In genomic region chr4:111334356-111334755, GRCh38 we compare ENCODE assay signal across 20 cellular contexts.
"Had no signal": no experiment of that assay in that cellular context is flagged by ENCODE, and none has a peak within 500 bp of the region (broad histone marks: within the 10 kb centered on the region; RNA-seq: fewer than 3 reads in every experiment).

No MANE protein-coding gene starts in this region.

- H3K9me3 ChIP-seq: lower lobe of right lung, ovary, psoas muscle, sigmoid colon, testis, tibial artery had no signal

- H3K4me3 Mint-ChIP-seq: naive thymus-derived CD8-positive, alpha-beta T cell; nephron progenitor cell; stimulated activated effector memory CD8-positive, alpha-beta T cell treated with anti-CD3 and anti-CD28 coated beads, Interleukin-12 subunit alpha, Interleukin-12 subunit beta, amount 100 ng/mL, for 72 hours; type B pancreatic cell had no signal

- H3K4me1 Mint-ChIP-seq: naive thymus-derived CD8-positive, alpha-beta T cell; nephron progenitor cell; stimulated activated effector memory CD8-positive, alpha-beta T cell treated with anti-CD3 and anti-CD28 coated beads, Interleukin-12 subunit alpha, Interleukin-12 subunit beta, amount 100 ng/mL, for 72 hours had no signal

- H3K27ac Mint-ChIP-seq: naive thymus-derived CD8-positive, alpha-beta T cell; nephron progenitor cell; stimulated activated effector memory CD8-positive, alpha-beta T cell treated with anti-CD3 and anti-CD28 coated beads, Interleukin-12 subunit alpha, Interleukin-12 subunit beta, amount 100 ng/mL, for 72 hours; type B pancreatic cell had no signal

- H3K27me3 ChIP-seq: dorsolateral prefrontal cortex, ovary, sigmoid colon, testis, tibial artery had no signal

- H3K27me3 Mint-ChIP-seq: naive thymus-derived CD8-positive, alpha-beta T cell; type B pancreatic cell had no signal

- DNase-seq: dorsolateral prefrontal cortex; effector CD4-positive, alpha-beta T cell; left ventricle myocardium superior; lower lobe of right lung; naive thymus-derived CD8-positive, alpha-beta T cell; nephron progenitor cell; nucleus accumbens; ovary; posterior cingulate gyrus; psoas muscle; right cardiac atrium; sigmoid colon; stimulated activated CD4-positive, alpha-beta T cell treated with anti-CD3 and anti-CD28 coated beads, Interleukin-2, amount 100 ng/mL, for 24 hours; stimulated activated CD4-positive, alpha-beta T cell treated with anti-CD3 and anti-CD28 coated beads, Interleukin-4, amount 100 ng/mL, for 24 hours; stimulated activated naive CD4-positive, alpha-beta T cell treated with Interleukin-2 at 50 U/mL for 16 hours; substantia nigra; testis; tibial artery had no signal

- ATAC-seq: left ventricle myocardium superior; lower lobe of right lung; naive thymus-derived CD8-positive, alpha-beta T cell; psoas muscle; right cardiac atrium; stimulated activated effector memory CD8-positive, alpha-beta T cell treated with anti-CD3 and anti-CD28 coated beads, Interleukin-12 subunit alpha, Interleukin-12 subunit beta, amount 100 ng/mL, for 72 hours had no signal

- H3K4me1 ChIP-seq: lower lobe of right lung, psoas muscle, sigmoid colon, testis had no signal

- H3K4me3 ChIP-seq: dorsolateral prefrontal cortex, lower lobe of right lung, ovary, psoas muscle, sigmoid colon, testis, tibial artery had no signal

- H3K27ac ChIP-seq: dorsolateral prefrontal cortex, lower lobe of right lung, ovary, psoas muscle, sigmoid colon, testis, tibial artery had no signal

- H3K9me3 Mint-ChIP-seq: type B pancreatic cell had no signal

- H3K36me3 ChIP-seq: lower lobe of right lung, ovary, sigmoid colon, tibial artery had no signal
